Comparison of ENCODE assay signal across 23 cellular contexts in the genomic region with DNA sequence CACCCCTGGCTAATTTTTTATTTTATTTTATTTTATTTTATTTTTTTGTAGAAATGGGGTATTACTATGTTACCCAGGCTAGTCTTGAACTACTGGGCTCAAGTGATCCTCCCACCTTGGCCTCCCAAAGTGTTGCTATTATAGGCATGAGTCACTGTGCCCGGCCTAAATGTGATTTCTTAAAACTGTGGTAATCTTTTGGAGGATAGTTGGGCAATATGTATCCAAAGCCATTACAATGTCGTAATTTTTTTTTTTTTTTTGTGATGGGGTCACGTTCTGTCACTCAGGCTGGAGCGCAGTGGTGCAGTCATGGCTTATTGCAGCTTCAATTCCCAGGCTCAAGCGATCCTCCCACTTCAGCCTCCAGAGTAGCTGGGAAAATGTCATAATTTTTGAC. TPM values are rescaled to one million over a fixed set of nuclear protein-coding genes. Genes with fewer than 3 reads are reported as not detected.
A peak's percentile ranks its signal among the peaks of the same experiment; 100 is the strongest.
DNase-seq lines count a peak whose midpoint lies in the region; TF ChIP-seq lines count a peak whose summit lies in the region.
"Had no signal": no experiment of that assay in that cellular context is flagged by ENCODE, and none has a peak within 500 bp of the region (broad histone marks: within the 10 kb centered on the region; RNA-seq: fewer than 3 reads in every experiment).

No MANE protein-coding gene starts in this region.

- no peak for TF ChIP-seq CTCF in colonic mucosa (IDR thresholded peaks at IDR 0.05)

- H3K9ac ChIP-seq in colonic mucosa (ENCODE audit: low read depth in 2 of 2, low read length in 2 of 2): no peak overlapping the region

- intact Hi-C loops in colonic mucosa (cut with DNase I) (no loop called here), posterior vena cava (cut with DNase I) (loop anchor here in 1 of 2 donors (10.0 kb wide), 1 partner anchor 399 kb away; no protein-coding TSS in a partner anchor)

- H3K27ac ChIP-seq in colonic mucosa: no peak overlapping the region
- H3K27ac ChIP-seq: foreskin keratinocyte, WERI-Rb-1 had no signal

- DNase-seq in HCEC 1CT (peak; percentile 43), NOMO-1 (lab: John Stamatoyannopoulos, UW; ENCODE audit: unreplicated experiment in 2 of 2) (peak; percentile 78 to 81), colonic mucosa (peak; percentile 4), posterior vena cava (ENCODE audit: low spot score) (peak; percentile 31), MG63 (no peak), Kasumi-1 (lab: John Stamatoyannopoulos, UW) (no peak)
- DNase-seq in stimulated activated CD4-positive, alpha-beta T cell treated with anti-CD3 and anti-CD28 coated beads, Interleukin-4, amount 100 ng/mL, for 4 hours: no peak
- DNase-seq: activated CD4-positive, alpha-beta memory T cell treated with anti-CD3 and anti-CD28 coated beads for 36 hours; activated T-cell treated with anti-CD3 and anti-CD28 coated beads, Interleukin-2, amount 50 U/mL, for 24 hours; AML-193; DND-41; foreskin keratinocyte; hypothalamus; NCI-H1092; NCI-H2081; NCI-H510A treated with DMSO at 0.1 percent for 48 hours; right cardiac atrium; SHP77; stimulated activated naive B cell treated with anti-CD40 and anti-IgM and Interleukin-4, amounts not matched to agents 10 μg/mL and 1 μg/mL and 100 μg/mL, for 72 hours; WERI-Rb-1 had no signal

- H3K4me3 ChIP-seq in colonic mucosa (no peak overlapping the region), MG63 (no peak overlapping the region)
- H3K4me3 ChIP-seq: lung had no signal

- H3K36me3 ChIP-seq in colonic mucosa: no peaks in the 10 kb centered on the region
- no peaks in the 10 kb centered on the region for H3K36me3 ChIP-seq in MG63
- H3K36me3 ChIP-seq: WERI-Rb-1 had no signal

- H3K9me3 ChIP-seq in colonic mucosa: no peaks in the 10 kb centered on the region
- no peaks in the 10 kb centered on the region for H3K9me3 ChIP-seq in MG63

- no peaks in the 10 kb centered on the region for H3K27me3 ChIP-seq in colonic mucosa
- no peaks in the 10 kb centered on the region for H3K27me3 ChIP-seq in MG63

- H3K4me1 ChIP-seq in colonic mucosa: no peaks in the 10 kb centered on the region
- H3K4me1 ChIP-seq: foreskin keratinocyte had no signal

RNA-seq across cellular contexts. Expression of gene ETV3L, which starts 14.2 kb away (rescaled TPM):
- total RNA-seq in colonic mucosa: not detected
- total RNA-seq in posterior vena cava: not detected
- not detected in 2 replicates for total RNA-seq in MG63 (2014; rRNA removed; shearing (Covaris generic); ENCODE audit: low replicate concordance)
- total RNA-seq: activated CD4-positive, alpha-beta memory T cell treated with anti-CD3 and anti-CD28 coated beads for 36 hours; foreskin keratinocyte; lung; myocyte; omental fat pad; right cardiac atrium had no signal

RNA-seq across cellular contexts. Expression of gene ARHGEF11, which starts 39.9 kb away (rescaled TPM):
- 10 to 100 TPM; 35.2 to 43.3 TPM for total RNA-seq in colonic mucosa
- 10 to 100 TPM; 28.8 to 32.2 TPM for total RNA-seq in posterior vena cava
- total RNA-seq in MG63 (2014; rRNA removed; shearing (Covaris generic); ENCODE audit: low replicate concordance): 15.3 and 31.2 TPM in 2 replicates

RNA-seq across cellular contexts. Expression of gene ETV3, which starts 52.8 kb away (rescaled TPM):
- total RNA-seq in colonic mucosa: 10 to 100 TPM; 20.7 to 38.7 TPM
- 10 to 100 TPM; 25.6 to 28.1 TPM for total RNA-seq in posterior vena cava
- 6.6 and 7.3 TPM in 2 replicates for total RNA-seq in MG63 (2014; rRNA removed; shearing (Covaris generic); ENCODE audit: low replicate concordance)

Comparison
In these comparisons a context has a peak if more than half of its experiments do, and no peak if none do; other contexts are left out.
1. DNase-seq: peak in HCEC 1CT (single experiment), NOMO-1 (2 of 2), colonic mucosa (single experiment) and posterior vena cava (single experiment); none in MG63 (single experiment), Kasumi-1 (0 of 2) and stimulated activated CD4-positive, alpha-beta T cell treated with anti-CD3 and anti-CD28 coated beads, Interleukin-4, amount 100 ng/mL, for 4 hours (0 of 2).